11 cellular contexts compared by ENCODE assay signal in genomic region chr17:42361781-42362186, GRCh38. TPM values are rescaled to one million over a fixed set of nuclear protein-coding genes. Genes with fewer than 3 reads are reported as not detected.
A peak's percentile ranks its signal among the peaks of the same experiment; 100 is the strongest.
DNase-seq lines count a peak whose midpoint lies in the region; ATAC-seq, FAIRE-seq and TF ChIP-seq lines count a peak whose summit lies in the region.
"Had no signal": no experiment of that assay in that cellular context is flagged by ENCODE, and none has a peak within 500 bp of the region (broad histone marks: within the 10 kb centered on the region; RNA-seq: fewer than 3 reads in every experiment).

No MANE protein-coding gene starts in this region.

- H3K27ac ChIP-seq in pancreas, result no peak overlapping the region

- no peak overlapping the region for H3K4me3 ChIP-seq in pancreas

- H3K4me1 ChIP-seq in pancreas, result peaks cover 0 to 19% (median 0%) of the 10 kb centered on the region in 3 donors

- H3K27me3 Mint-ChIP-seq in T-helper 17 cell (no peaks in the 10 kb centered on the region), brain (no peaks in the 10 kb centered on the region), mesothelial cell of epicardium (ENCODE audit: low read depth) (no peaks in the 10 kb centered on the region)
- H3K27me3 Mint-ChIP-seq: dendritic cell treated with granulocyte-macrophage colony-stimulating factor and Interleukin-4, amounts not matched to agents 40 ng/mL and 50 ng/mL, for 4 days had no signal

- H3K9me3 Mint-ChIP-seq in brain, result peaks cover 0 to 4% (median 3%) of the 10 kb centered on the region in 5 experiments
- no peaks in the 10 kb centered on the region for H3K9me3 Mint-ChIP-seq in mesothelial cell of epicardium
- H3K9me3 Mint-ChIP-seq: dendritic cell treated with granulocyte-macrophage colony-stimulating factor and Interleukin-4, amounts not matched to agents 40 ng/mL and 50 ng/mL, for 4 days had no signal

- H3K4me3 Mint-ChIP-seq in T-helper 17 cell, result no peak overlapping the region
- H3K4me3 Mint-ChIP-seq in brain, result no peak overlapping the region
- no peak overlapping the region for H3K4me3 Mint-ChIP-seq in mesothelial cell of epicardium
- H3K4me3 Mint-ChIP-seq: dendritic cell treated with granulocyte-macrophage colony-stimulating factor and Interleukin-4, amounts not matched to agents 40 ng/mL and 50 ng/mL, for 4 days had no signal

- H3K36me3 Mint-ChIP-seq in T-helper 17 cell (ENCODE audit: low read depth), result peaks cover 2% of the 10 kb centered on the region
- peaks cover 46% of the 10 kb centered on the region for H3K36me3 Mint-ChIP-seq in brain
- H3K36me3 Mint-ChIP-seq in mesothelial cell of epicardium, result peaks cover 1% of the 10 kb centered on the region

- H3K4me1 Mint-ChIP-seq in T-helper 17 cell (peaks cover 51% of the 10 kb centered on the region), brain (peaks cover 59% of the 10 kb centered on the region), mesothelial cell of epicardium (peaks cover 13% of the 10 kb centered on the region)

- WGBS in pancreas, 2 donors, result 44 to 61% methylated on average over 2 of the region's 2 CpGs

- FAIRE-seq in pancreas (lab: Jason Lieb, UNC), result no peak

- ATAC-seq in T-helper 17 cell, result peak; percentile 78
- peak; percentile 43 to 66 (median 50) for ATAC-seq in pancreas
- ATAC-seq in GM19351 (IDR thresholded peaks at IDR 0.05; ENCODE audit: unreplicated experiment), result no peak

- DNase-seq in COR-L47 (lab: John Stamatoyannopoulos, UW) (peak; percentile 12), T-helper 17 cell (no peak), pancreas (no peak), mesothelial cell of epicardium (ENCODE audit: low spot score in 2 of 2, unreplicated experiment in 2 of 2) (no peak), T1000 (lab: John Stamatoyannopoulos, UW) (no peak), NCI-H526 treated with DMSO at 0.1 percent for 48 hours (lab: John Stamatoyannopoulos, UW) (no peak)
- DNase-seq: GDM1, RPMI8226 had no signal

- no peaks in the 10 kb centered on the region for H3K36me3 ChIP-seq in pancreas

- intact Hi-C loops in pancreas (cut with DNase I), result no loop called here

- TF ChIP-seq CTCF in brain (conservative IDR thresholded peaks at IDR 0.05) (no peak), pancreas (IDR thresholded peaks at IDR 0.05) (no peak), mesothelial cell of epicardium (IDR thresholded peaks at IDR 0.05; ENCODE audit: unreplicated experiment) (no peak)

- H3K9me3 ChIP-seq in T-helper 17 cell (ENCODE audit: control insufficient read depth, low read length, poor library complexity, severe bottlenecking) (no peaks in the 10 kb centered on the region), pancreas (no peaks in the 10 kb centered on the region)

- H3K27me3 ChIP-seq in pancreas, result no peaks in the 10 kb centered on the region

- H3K27ac Mint-ChIP-seq in T-helper 17 cell (peak overlapping the region; percentile 82), brain (peak overlapping the region in 3 of 5 experiments; percentile 68 to 85 (median 72)), mesothelial cell of epicardium (no peak overlapping the region)
- H3K27ac Mint-ChIP-seq: dendritic cell treated with granulocyte-macrophage colony-stimulating factor and Interleukin-4, amounts not matched to agents 40 ng/mL and 50 ng/mL, for 4 days had no signal

RNA-seq across cellular contexts. Expression of gene STAT3, which starts 26.5 kb away (rescaled TPM):
- total RNA-seq in T-helper 17 cell (100 to 1,000 TPM; 203 to 221 TPM), pancreas (100 to 1,000 TPM in 2 of 6 donors, 10 to 100 TPM in 4; 63.3 to 127 (median 78.6) TPM), mesothelial cell of epicardium (118 to 129 TPM (median 119 TPM) in 3 replicates)
- polyA plus RNA-seq in brain (ENCODE audit: insufficient read depth, low read depth, low replicate concordance) (81.5 TPM), pancreas (10 to 100 TPM; 37.9 to 42.9 TPM)
